15 cellular contexts compared by ENCODE assay signal in the genomic region with DNA sequence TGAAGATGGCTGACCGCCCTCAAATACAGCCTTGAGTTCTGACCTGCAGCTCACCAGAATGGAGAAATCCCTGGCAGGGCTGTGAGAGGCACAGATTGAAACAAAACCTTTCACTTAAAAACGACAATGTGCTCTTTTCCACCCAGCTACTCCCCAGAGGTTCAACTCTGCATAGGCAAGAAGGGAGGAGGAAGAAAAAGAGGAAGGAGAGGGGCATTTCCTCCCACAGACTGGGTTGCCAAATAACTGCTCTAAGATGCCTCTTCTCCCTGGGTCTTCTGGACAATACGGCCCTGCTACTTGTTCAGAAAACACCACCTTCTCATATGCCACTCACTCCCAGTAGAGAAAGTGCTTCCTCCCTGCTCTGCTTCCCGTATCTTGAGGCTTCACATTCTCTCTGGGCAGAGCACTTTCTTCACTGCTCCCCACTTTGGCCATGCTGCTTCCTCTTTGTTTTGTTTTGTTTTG.
A peak's percentile ranks its signal among the peaks of the same experiment; 100 is the strongest.
DNase-seq lines count a peak whose midpoint lies in the region; ATAC-seq and TF ChIP-seq lines count a peak whose summit lies in the region.
"Had no signal": no experiment of that assay in that cellular context is flagged by ENCODE, and none has a peak within 500 bp of the region (broad histone marks: within the 10 kb centered on the region; RNA-seq: fewer than 3 reads in every experiment).

No MANE protein-coding gene starts in this region.

- POLR2A ChIA-PET in IMR-90 (lab: Charles Lee; ENCODE audit: unreplicated experiment): no interaction called here
- POLR2A ChIA-PET in Caco-2 (lab: Charles Lee): no interaction called here
- POLR2A ChIA-PET in activated CD4-positive, alpha-beta T cell treated with anti-CD3 and anti-CD28 coated beads for 36 hours (lab: Charles Lee): no interaction called here

- no peaks in the 10 kb centered on the region for H3K79me1 ChIP-seq in IMR-90 (ENCODE audit: low read depth in 1 of 2, low read length in 2 of 2)

- no peak overlapping the region for H4K5ac ChIP-seq in IMR-90 (ENCODE audit: low read depth, low read length)

- peak overlapping the region; percentile 16 for H2AFZ ChIP-seq in IMR-90 (replicated peaks; ENCODE audit: low read length, poor library complexity)

- no peak for TF ChIP-seq CTCF in IMR-90 (conservative IDR thresholded peaks at IDR 0.05; ENCODE audit: low read depth, low read length)
- TF ChIP-seq CTCF in Caco-2 (IDR thresholded peaks at IDR 0.05; ENCODE audit: insufficient read depth in 1 of 2, low read depth in 1 of 2, low read length in 1 of 2, severe bottlenecking in 1 of 2, unreplicated experiment in 1 of 2): no peak

- no peak overlapping the region for H3K27ac ChIP-seq in IMR-90 (ENCODE audit: insufficient read depth, low read length)

- H2BK120ac ChIP-seq in IMR-90 (ENCODE audit: low read depth, low read length): no peak overlapping the region

- H3K4ac ChIP-seq in IMR-90 (ENCODE audit: low read depth, low read length): no peak overlapping the region

- no peak overlapping the region for H3K14ac ChIP-seq in IMR-90 (replicated peaks; ENCODE audit: low read depth, low read length)

- no peaks in the 10 kb centered on the region for H4K20me1 ChIP-seq in IMR-90 (ENCODE audit: insufficient read depth, low read length)

- no peak overlapping the region for H3K4me3 ChIP-seq in IMR-90 (ENCODE audit: insufficient read depth, low read depth, low read length)
- H3K4me3 ChIP-seq in Caco-2 (ENCODE audit: low read depth, low read length): no peak overlapping the region
- H3K4me3 ChIP-seq: lung had no signal

- peak overlapping the region; percentile 9; the same call in 1 of the 2 replicates for H2AK5ac ChIP-seq in IMR-90 (ENCODE audit: low read depth, low read length)

- H3K27ac Mint-ChIP-seq in stimulated activated memory B cell treated with anti-CD40 and anti-IgM and Interleukin-4, amounts not matched to agents 10 μg/mL and 1 μg/mL and 100 μg/mL, for 72 hours: peak overlapping the region; percentile 78
- H3K27ac Mint-ChIP-seq in Caco-2 (ENCODE audit: unreplicated experiment): no peak overlapping the region
- no peak overlapping the region for H3K27ac Mint-ChIP-seq in activated CD4-positive, alpha-beta T cell treated with anti-CD3 and anti-CD28 coated beads for 36 hours
- H3K27ac Mint-ChIP-seq: activated T-helper 1 cell treated with anti-CD3 and anti-CD28 coated beads, Interleukin-12 subunit alpha, Interleukin-12 subunit beta, Interleukin-2, Interleukin-4 antibody, amounts not matched to agents 30 ng/mL and 10 ng/mL and 1 ng/mL, durations not matched to agents 14 hours and 24 hours and 36 hours; progenitor cell of endocrine pancreas had no signal

- H3K27me3 ChIP-seq in IMR-90 (ENCODE audit: control insufficient read depth, insufficient read depth, low read length) (peaks cover 4% of the 10 kb centered on the region; the same call in 1 of the 2 replicates), Caco-2 (replicated peaks; ENCODE audit: control insufficient read depth, insufficient read depth, low read length) (no peaks in the 10 kb centered on the region)

- H3K18ac ChIP-seq in IMR-90 (ENCODE audit: low read depth, low read length): no peak overlapping the region

- CTCF ChIA-PET in IMR-90 (lab: Yijun Ruan, JAX) (interaction anchor here (0.6 kb wide), 1 partner anchor 98 kb away, joined by 3 read pairs; no protein-coding TSS in a partner anchor), Caco-2 (lab: Charles Lee) (no interaction called here)
- CTCF ChIA-PET in activated CD4-positive, alpha-beta T cell treated with anti-CD3 and anti-CD28 coated beads for 36 hours (lab: Charles Lee): interaction anchor here (1.3 to 2.8 kb wide), 2 partner anchors 32 to 67 kb away, joined by 4 to 9 read pairs; no protein-coding TSS in a partner anchor

- H3K36me3 Mint-ChIP-seq in stimulated activated memory B cell treated with anti-CD40 and anti-IgM and Interleukin-4, amounts not matched to agents 10 μg/mL and 1 μg/mL and 100 μg/mL, for 72 hours: no peaks in the 10 kb centered on the region
- H3K36me3 Mint-ChIP-seq in Caco-2 (ENCODE audit: insufficient read depth, unreplicated experiment): no peaks in the 10 kb centered on the region
- no peaks in the 10 kb centered on the region for H3K36me3 Mint-ChIP-seq in activated CD4-positive, alpha-beta T cell treated with anti-CD3 and anti-CD28 coated beads for 36 hours (ENCODE audit: low read depth)

- H3K27me3 Mint-ChIP-seq in stimulated activated memory B cell treated with anti-CD40 and anti-IgM and Interleukin-4, amounts not matched to agents 10 μg/mL and 1 μg/mL and 100 μg/mL, for 72 hours: no peaks in the 10 kb centered on the region
- no peaks in the 10 kb centered on the region for H3K27me3 Mint-ChIP-seq in Caco-2 (ENCODE audit: insufficient read depth, unreplicated experiment)
- peaks cover 4% of the 10 kb centered on the region for H3K27me3 Mint-ChIP-seq in activated CD4-positive, alpha-beta T cell treated with anti-CD3 and anti-CD28 coated beads for 36 hours

- H4K91ac ChIP-seq in IMR-90 (ENCODE audit: insufficient read depth, low read depth, low read length): no peak overlapping the region

- dilution Hi-C loops in IMR-90 (cut with HindIII; ENCODE audit: low sequenced_read_pairs, unreplicated experiment): no loop called here

- DNase-seq in IMR-90: no peak
- DNase-seq in SKM-1 (lab: John Stamatoyannopoulos, UW; ENCODE audit: unreplicated experiment): peak; percentile 98
- DNase-seq in left ventricle myocardium superior: no peak
- DNase-seq in Caco-2: no peak
- DNase-seq in activated naive CD4-positive, alpha-beta T cell treated with Interleukin-2 at 50 U/mL for 16 hours: no peak
- DNase-seq in activated CD4-positive, alpha-beta T cell treated with anti-CD3 and anti-CD28 coated beads for 36 hours: no peak
- DNase-seq: activated CD4-positive, CD25-positive, alpha-beta regulatory T cell; H7; NCI-H2107 had no signal

- no peak for TF ChIP-seq RAD21 in IMR-90 (IDR thresholded peaks at IDR 0.05; ENCODE audit: low read length)

- no peak for TF ChIP-seq POLR2A in IMR-90 (IDR thresholded peaks at IDR 0.05; ENCODE audit: low read depth, low read length)

- H3K56ac ChIP-seq in IMR-90 (ENCODE audit: extremely low read depth, insufficient read depth, low read length): no peak overlapping the region

- BruUV-seq in IMR-90 (replicated peaks; lab: Mats Ljungman, UMichigan) (no TSS peak), Caco-2 (replicated peaks; lab: Mats Ljungman, UMichigan) (no TSS peak)

- H4K8ac ChIP-seq in IMR-90 (ENCODE audit: low read depth in 2 of 2, low read length in 2 of 2): no peak overlapping the region

- no peak overlapping the region for H2BK15ac ChIP-seq in IMR-90 (ENCODE audit: low read depth, low read length)

- H3K36me3 ChIP-seq in IMR-90 (ENCODE audit: control insufficient read depth, insufficient read depth, low read length) (no peaks in the 10 kb centered on the region), Caco-2 (ENCODE audit: control insufficient read depth, insufficient read depth, low read length) (no peaks in the 10 kb centered on the region)

- no peak overlapping the region for H2BK20ac ChIP-seq in IMR-90 (ENCODE audit: low read depth, low read length)

- no peak overlapping the region for H3K9ac ChIP-seq in IMR-90 (ENCODE audit: low read depth, low read length)

- H3K4me1 Mint-ChIP-seq in stimulated activated memory B cell treated with anti-CD40 and anti-IgM and Interleukin-4, amounts not matched to agents 10 μg/mL and 1 μg/mL and 100 μg/mL, for 72 hours: peaks cover 49% of the 10 kb centered on the region
- H3K4me1 Mint-ChIP-seq in Caco-2 (ENCODE audit: low read depth, unreplicated experiment): no peaks in the 10 kb centered on the region
- H3K4me1 Mint-ChIP-seq in activated CD4-positive, alpha-beta T cell treated with anti-CD3 and anti-CD28 coated beads for 36 hours: peaks cover 2% of the 10 kb centered on the region

- H2BK5ac ChIP-seq in IMR-90 (ENCODE audit: low read depth, low read length, poor library complexity, severe bottlenecking): no peak overlapping the region

- H3K4me1 ChIP-seq in IMR-90 (ENCODE audit: control insufficient read depth, insufficient read depth, low read length) (peaks cover 8% of the 10 kb centered on the region), Caco-2 (no peaks in the 10 kb centered on the region)

- peak overlapping the region; percentile 25 for H3K4me3 Mint-ChIP-seq in stimulated activated memory B cell treated with anti-CD40 and anti-IgM and Interleukin-4, amounts not matched to agents 10 μg/mL and 1 μg/mL and 100 μg/mL, for 72 hours
- H3K4me3 Mint-ChIP-seq in Caco-2 (ENCODE audit: unreplicated experiment): no peak overlapping the region
- no peak overlapping the region for H3K4me3 Mint-ChIP-seq in activated CD4-positive, alpha-beta T cell treated with anti-CD3 and anti-CD28 coated beads for 36 hours
- H3K4me3 Mint-ChIP-seq: activated T-helper 1 cell treated with anti-CD3 and anti-CD28 coated beads, Interleukin-12 subunit alpha, Interleukin-12 subunit beta, Interleukin-2, Interleukin-4 antibody, amounts not matched to agents 30 ng/mL and 10 ng/mL and 1 ng/mL, durations not matched to agents 14 hours and 24 hours and 36 hours had no signal

- no peak overlapping the region for H2AK9ac ChIP-seq in IMR-90 (replicated peaks; ENCODE audit: low read depth, low read length, poor library complexity)

- peaks cover 3% of the 10 kb centered on the region; the same call in 1 of the 2 replicates for H3K9me1 ChIP-seq in IMR-90 (ENCODE audit: insufficient read depth, low read length)

- H3K4me2 ChIP-seq in IMR-90 (ENCODE audit: low read depth, low read length): no peak overlapping the region

- no peak overlapping the region for H3K23ac ChIP-seq in IMR-90 (ENCODE audit: low read depth, low read length)

- ATAC-seq in IMR-90 (ENCODE audit: low read depth): no peak
- peak; percentile 50 for ATAC-seq in left ventricle myocardium superior
- ATAC-seq in stimulated activated memory B cell treated with anti-CD40 and anti-IgM and Interleukin-4, amounts not matched to agents 10 μg/mL and 1 μg/mL and 100 μg/mL, for 72 hours: peak; percentile 85
- ATAC-seq in activated CD4-positive, alpha-beta T cell treated with anti-CD3 and anti-CD28 coated beads for 36 hours: no peak
- no peak for ATAC-seq in HG02938 (IDR thresholded peaks at IDR 0.05; ENCODE audit: unreplicated experiment)
- ATAC-seq: Panc1 had no signal

- in situ Hi-C loops in IMR-90 (cut with MboI; ENCODE audit: low sequenced_read_pairs): no loop called here

- no CpG with 5 or more reads among the region's 4 CpGs for WGBS in IMR-90 (ENCODE audit: extremely low coverage in 2 of 2, insufficient read length in 1 of 2), 2 experiments

- H3K9me3 ChIP-seq in IMR-90 (ENCODE audit: control insufficient read depth, insufficient read depth, low read length) (no peaks in the 10 kb centered on the region), Caco-2 (no peaks in the 10 kb centered on the region)

- no peaks in the 10 kb centered on the region for H3K9me3 Mint-ChIP-seq in stimulated activated memory B cell treated with anti-CD40 and anti-IgM and Interleukin-4, amounts not matched to agents 10 μg/mL and 1 μg/mL and 100 μg/mL, for 72 hours
- H3K9me3 Mint-ChIP-seq in Caco-2 (ENCODE audit: unreplicated experiment): no peaks in the 10 kb centered on the region
- H3K9me3 Mint-ChIP-seq in activated CD4-positive, alpha-beta T cell treated with anti-CD3 and anti-CD28 coated beads for 36 hours (ENCODE audit: low read depth): no peaks in the 10 kb centered on the region
- H3K9me3 Mint-ChIP-seq: activated T-helper 1 cell treated with anti-CD3 and anti-CD28 coated beads, Interleukin-12 subunit alpha, Interleukin-12 subunit beta, Interleukin-2, Interleukin-4 antibody, amounts not matched to agents 30 ng/mL and 10 ng/mL and 1 ng/mL, durations not matched to agents 14 hours and 24 hours and 36 hours had no signal

- intact Hi-C loops in IMR-90 (cut with micrococcal nuclease) (no loop called here), left ventricle myocardium superior (cut with micrococcal nuclease) (loop anchor here (10.0 kb wide), 1 partner anchor 88 kb away; no protein-coding TSS in a partner anchor), Caco-2 (cut with micrococcal nuclease; ENCODE audit: unreplicated experiment) (no loop called here)
- intact Hi-C loops in activated CD4-positive, alpha-beta T cell treated with anti-CD3 and anti-CD28 coated beads for 36 hours (cut with DNase I, micrococcal nuclease): no loop called here

Comparison
In these comparisons a context has a peak if more than half of its experiments do, and no peak if none do; other contexts are left out.
1. ATAC-seq: peak in left ventricle myocardium superior (single experiment) and stimulated activated memory B cell treated with anti-CD40 and anti-IgM and Interleukin-4, amounts not matched to agents 10 μg/mL and 1 μg/mL and 100 μg/mL, for 72 hours (single experiment); none in IMR-90 (single experiment), activated CD4-positive, alpha-beta T cell treated with anti-CD3 and anti-CD28 coated beads for 36 hours (single experiment) and HG02938 (single experiment).